In genomic region chr5:891117-891836, GRCh38 we compare ENCODE assay signal across 1 cellular context.
TF ChIP-seq lines count a peak whose summit lies in the region.

No MANE protein-coding gene starts in this region.

TF ChIP-seq in A549, 52 proteins besides CTCF, POLR2A, EP300 and RAD21 (continued from another document):
- no peak for TF ChIP-seq ATOH8 (CRISPR knock-in tag; IDR thresholded peaks at IDR 0.05; ENCODE audit: low read depth)
- no peak for TF ChIP-seq ZFP36 (IDR thresholded peaks at IDR 0.05; ENCODE audit: borderline replicate concordance, partially characterized antibody)
- TF ChIP-seq GATA3 (IDR thresholded peaks at IDR 0.05; ENCODE audit: borderline replicate concordance), result no peak
- no peak for TF ChIP-seq TP53 (CRISPR knock-in tag; IDR thresholded peaks at IDR 0.05)
- TF ChIP-seq, protein P1, sequence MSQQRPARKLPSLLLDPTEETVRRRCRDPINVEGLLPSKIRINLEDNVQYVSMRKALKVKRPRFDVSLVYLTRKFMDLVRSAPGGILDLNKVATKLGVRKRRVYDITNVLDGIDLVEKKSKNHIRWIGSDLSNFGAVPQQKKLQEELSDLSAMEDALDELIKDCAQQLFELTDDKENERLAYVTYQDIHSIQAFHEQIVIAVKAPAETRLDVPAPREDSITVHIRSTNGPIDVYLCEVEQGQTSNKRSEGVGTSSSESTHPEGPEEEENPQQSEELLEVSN (IDR thresholded peaks at IDR 0.05; ENCODE audit: borderline replicate concordance, low read depth), result no peak
- no peak for TF ChIP-seq FOSB (CRISPR knock-in tag; IDR thresholded peaks at IDR 0.05)
- TF ChIP-seq HOXB13 (CRISPR knock-in tag; IDR thresholded peaks at IDR 0.05; ENCODE audit: low read depth), result no peak
- TF ChIP-seq EHF (CRISPR knock-in tag; IDR thresholded peaks at IDR 0.05), result no peak
- TF ChIP-seq KDM5A (IDR thresholded peaks at IDR 0.05), result no peak
- TF ChIP-seq, protein P2, sequence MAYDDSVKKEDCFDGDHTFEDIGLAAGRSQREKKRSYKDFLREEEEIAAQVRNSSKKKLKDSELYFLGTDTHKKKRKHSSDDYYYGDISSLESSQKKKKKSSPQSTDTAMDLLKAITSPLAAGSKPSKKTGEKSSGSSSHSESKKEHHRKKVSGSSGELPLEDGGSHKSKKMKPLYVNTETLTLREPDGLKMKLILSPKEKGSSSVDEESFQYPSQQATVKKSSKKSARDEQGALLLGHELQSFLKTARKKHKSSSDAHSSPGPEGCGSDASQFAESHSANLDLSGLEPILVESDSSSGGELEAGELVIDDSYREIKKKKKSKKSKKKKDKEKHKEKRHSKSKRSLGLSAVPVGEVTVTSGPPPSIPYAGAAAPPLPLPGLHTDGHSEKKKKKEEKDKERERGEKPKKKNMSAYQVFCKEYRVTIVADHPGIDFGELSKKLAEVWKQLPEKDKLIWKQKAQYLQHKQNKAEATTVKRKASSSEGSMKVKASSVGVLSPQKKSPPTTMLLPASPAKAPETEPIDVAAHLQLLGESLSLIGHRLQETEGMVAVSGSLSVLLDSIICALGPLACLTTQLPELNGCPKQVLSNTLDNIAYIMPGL (CRISPR knock-in tag; IDR thresholded peaks at IDR 0.05; ENCODE audit: borderline replicate concordance), result no peak
- TF ChIP-seq RCOR1 (IDR thresholded peaks at IDR 0.05; ENCODE audit: low read depth, low read length), result no peak
- TF ChIP-seq FOSL2 (IDR thresholded peaks at IDR 0.05), result no peak
- no peak for TF ChIP-seq FOSL2 (CRISPR knock-in tag; IDR thresholded peaks at IDR 0.05)
- TF ChIP-seq PHF8 (IDR thresholded peaks at IDR 0.05; ENCODE audit: borderline replicate concordance, low read depth), result no peak
- TF ChIP-seq MAX (IDR thresholded peaks at IDR 0.05), result no peak
